ENCODE assay signal across 11 cellular contexts in the genomic region with DNA sequence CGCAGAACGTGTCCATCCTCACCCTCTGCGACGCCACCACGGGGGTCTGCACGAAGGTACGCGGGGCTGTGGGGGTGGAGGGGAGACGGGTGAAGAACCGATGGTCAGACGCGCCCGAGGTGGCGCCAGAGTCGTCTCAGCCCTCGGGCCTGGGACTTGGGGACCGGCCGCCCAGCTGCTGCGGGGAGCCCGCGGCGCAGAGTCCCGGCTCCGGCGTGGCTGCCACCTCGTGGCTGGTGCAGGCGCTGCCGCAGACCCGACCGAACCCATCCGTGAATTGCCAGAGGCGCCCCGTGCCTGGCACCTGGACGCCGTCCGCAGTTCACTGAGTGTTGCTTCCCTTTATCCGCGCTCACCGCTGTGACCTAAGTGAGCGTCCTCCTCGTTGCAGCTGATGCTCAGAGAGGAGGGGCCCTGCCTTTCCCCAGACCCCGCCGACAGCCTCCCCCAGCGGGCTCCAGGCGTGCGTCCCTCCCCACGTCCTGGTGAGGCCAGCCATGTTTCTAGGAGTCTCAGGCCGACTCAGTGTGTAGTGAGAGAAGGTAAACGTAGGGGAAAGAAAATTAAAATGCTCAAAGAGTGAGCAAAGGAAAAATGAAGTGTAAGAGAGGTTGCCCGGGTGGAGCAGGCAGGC.
A peak's percentile ranks its signal among the peaks of the same experiment; 100 is the strongest.
DNase-seq lines count a peak whose midpoint lies in the region; ATAC-seq, FAIRE-seq and TF ChIP-seq lines count a peak whose summit lies in the region.
"Had no signal": no experiment of that assay in that cellular context is flagged by ENCODE, and none has a peak within 500 bp of the region (broad histone marks: within the 10 kb centered on the region; RNA-seq: fewer than 3 reads in every experiment).

No MANE protein-coding gene starts in this region.

- BruUV-seq in OCI-LY7 (replicated peaks; lab: Mats Ljungman, UMichigan): no TSS peak

- no peak overlapping the region for H3K27ac Mint-ChIP-seq in neural progenitor cell

- H3K4me3 Mint-ChIP-seq in neural progenitor cell: no peak overlapping the region

- H4K20me1 ChIP-seq in neural progenitor cell (ENCODE audit: low read depth): no peaks in the 10 kb centered on the region
- H4K20me1 ChIP-seq in OCI-LY7 (ENCODE audit: insufficient read depth, low read length): no peaks in the 10 kb centered on the region

- POLR2A ChIA-PET in OCI-LY7 (lab: Charles Lee): no interaction called here

- DNase-seq in GM12864 (ENCODE audit: low read depth): no peak
- no peak for DNase-seq in breast epithelium (ENCODE audit: low spot score in 2 of 2)
- peak; percentile 82 for DNase-seq in neural progenitor cell (ENCODE audit: low spot score)
- no peak for DNase-seq in OCI-LY7 (ENCODE audit: low spot score)
- no peak for DNase-seq in DMS 273 treated with DMSO at 0.1 percent for 48 hours (lab: John Stamatoyannopoulos, UW)
- no peak for DNase-seq in RCC 7860 (ENCODE audit: low spot score)
- DNase-seq: HCEC 1CT, SW 1271 had no signal

- peaks cover 7% of the 10 kb centered on the region for H3K27me3 Mint-ChIP-seq in neural progenitor cell (ENCODE audit: insufficient read depth, low read depth)

- H3K9me3 ChIP-seq in breast epithelium: no peaks in the 10 kb centered on the region
- H3K9me3 ChIP-seq in neural progenitor cell (ENCODE audit: low read depth): no peaks in the 10 kb centered on the region
- H3K9me3 ChIP-seq in OCI-LY7 (ENCODE audit: low read length): no peaks in the 10 kb centered on the region

- FAIRE-seq in RCC 7860 (lab: Jason Lieb, UNC): no peak

- H3K9me2 ChIP-seq in OCI-LY7 (ENCODE audit: insufficient read depth, low read length): no peaks in the 10 kb centered on the region

- H3K4me2 ChIP-seq in neural progenitor cell (peak overlapping the region; percentile 73), OCI-LY7 (ENCODE audit: low read length) (no peak overlapping the region)

- TF ChIP-seq CTCF in GM12864 (IDR thresholded peaks at IDR 0.05; ENCODE audit: low read depth, low read length, missing control alignments) (peak; percentile 37), breast epithelium (IDR thresholded peaks at IDR 0.05) (peak in 1 of 3 donors; percentile 16), neural progenitor cell (IDR thresholded peaks at IDR 0.05) (peak; percentile 72), OCI-LY7 (conservative IDR thresholded peaks at IDR 0.05; ENCODE audit: low read length) (no peak)

- H3K27ac ChIP-seq in breast epithelium (no peak overlapping the region), neural progenitor cell (no peak overlapping the region), OCI-LY7 (ENCODE audit: low read depth, low read length, poor library complexity, severe bottlenecking) (no peak overlapping the region)

- H3K4me3 ChIP-seq in GM12864 (ENCODE audit: low read depth, low read length) (no peak overlapping the region), breast epithelium (peak overlapping the region in 2 of 3 donors; percentile 29 to 33), neural progenitor cell (peak overlapping the region; percentile 38), OCI-LY7 (ENCODE audit: low read depth, low read length, poor library complexity, severe bottlenecking) (no peak overlapping the region)

- no peak overlapping the region for H3K9ac ChIP-seq in neural progenitor cell

- H3K36me3 Mint-ChIP-seq in neural progenitor cell: no peaks in the 10 kb centered on the region

- CTCF ChIA-PET in OCI-LY7 (lab: Charles Lee; ENCODE audit: unreplicated experiment): no interaction called here

- H3K79me2 ChIP-seq in neural progenitor cell (ENCODE audit: low read depth): no peaks in the 10 kb centered on the region
- no peaks in the 10 kb centered on the region for H3K79me2 ChIP-seq in OCI-LY7 (ENCODE audit: insufficient read depth, low read depth, low read length)

- H3K4me1 ChIP-seq in breast epithelium: no peaks in the 10 kb centered on the region
- H3K4me1 ChIP-seq in neural progenitor cell: peaks cover 8% of the 10 kb centered on the region
- no peaks in the 10 kb centered on the region for H3K4me1 ChIP-seq in OCI-LY7 (ENCODE audit: insufficient read depth, low read length, poor library complexity, severe bottlenecking)

- H3K9me3 Mint-ChIP-seq in neural progenitor cell: no peaks in the 10 kb centered on the region

- H3K36me3 ChIP-seq in breast epithelium (no peaks in the 10 kb centered on the region), neural progenitor cell (no peaks in the 10 kb centered on the region), OCI-LY7 (ENCODE audit: insufficient read depth, low read length) (no peaks in the 10 kb centered on the region)

- no peaks in the 10 kb centered on the region for H3F3A ChIP-seq in neural progenitor cell (ENCODE audit: low read depth)

- no peaks in the 10 kb centered on the region for H3K4me1 Mint-ChIP-seq in neural progenitor cell

- H2AFZ ChIP-seq in neural progenitor cell (replicated peaks): peak overlapping the region; percentile 100
- no peak overlapping the region for H2AFZ ChIP-seq in OCI-LY7 (ENCODE audit: low read length)

- H3K27me3 ChIP-seq in breast epithelium: peaks cover 0 to 20% of the 10 kb centered on the region in 2 donors
- peaks cover 16% of the 10 kb centered on the region for H3K27me3 ChIP-seq in neural progenitor cell

- intact Hi-C loops in breast epithelium (cut with DNase I; ENCODE audit: low total_unique reads) (no loop called here), OCI-LY7 (cut with micrococcal nuclease; ENCODE audit: unreplicated experiment) (no loop called here)

- ATAC-seq in HG03354 (IDR thresholded peaks at IDR 0.05; ENCODE audit: poor library complexity, severe bottlenecking, unreplicated experiment) (peak; percentile 89), HG02588 (IDR thresholded peaks at IDR 0.05; ENCODE audit: unreplicated experiment) (no peak)
- ATAC-seq: sciatic nerve had no signal

- TF ChIP-seq POLR2A in breast epithelium (IDR thresholded peaks at IDR 0.05): no peak

Comparison
In these comparisons a context has a peak if more than half of its experiments do, and no peak if none do; other contexts are left out.
1. H3K4me3 ChIP-seq: peak in breast epithelium (2 of 3) and neural progenitor cell (single experiment); none in GM12864 (single experiment) and OCI-LY7 (single experiment).